ENCODE assay signal across 8 cellular contexts in genomic region chr5:141529002-141529401, GRCh38. TPM values are rescaled to one million over a fixed set of nuclear protein-coding genes. Genes with fewer than 3 reads are reported as not detected.
DNase-seq lines count a peak whose midpoint lies in the region; ATAC-seq and TF ChIP-seq lines count a peak whose summit lies in the region.

No MANE protein-coding gene starts in this region.

- no peak for TF ChIP-seq CTCF in RWPE1 (conservative IDR thresholded peaks at IDR 0.05; ENCODE audit: low read depth)
- TF ChIP-seq CTCF in left ventricle myocardium inferior (IDR thresholded peaks at IDR 0.05; ENCODE audit: borderline replicate concordance) = no peak
- TF ChIP-seq CTCF in transverse colon (IDR thresholded peaks at IDR 0.05) = no peak

- no peaks in the 10 kb centered on the region for H3K27me3 ChIP-seq in left ventricle myocardium inferior (ENCODE audit: low read depth)
- H3K27me3 ChIP-seq in transverse colon = no peaks in the 10 kb centered on the region

- H3K4me1 Mint-ChIP-seq in activated T-cell treated with anti-CD3 and anti-CD28 coated beads, Interleukin-2, amount 50 U/mL, for 72 hours (ENCODE audit: low read depth) = peaks cover 3% of the 10 kb centered on the region
- peaks cover 10% of the 10 kb centered on the region for H3K4me1 Mint-ChIP-seq in activated T-cell treated with anti-CD3 and anti-CD28 coated beads, Interleukin-2, amount 50 U/mL, for 24 hours (ENCODE audit: low read depth)

- intact Hi-C loops in left ventricle myocardium inferior (cut with micrococcal nuclease) (loop anchor here (10.0 kb wide), 1 partner anchor 94 kb away; the partner anchor contains the start of gene PCDHGA12), transverse colon (cut with DNase I; ENCODE audit: low total_unique reads) (loop anchor here (10.0 kb wide), 1 partner anchor 124 kb away; the partner anchor contains the start of genes PCDHGA9 and PCDHGB6)

- POLR2A ChIA-PET in RWPE1 (lab: Yijun Ruan, JAX; ENCODE audit: low non-redundant PET) = no interaction called here

- H3K27ac ChIP-seq in RWPE1 (peak overlapping the region; percentile 71), left ventricle myocardium inferior (replicated peaks) (peak overlapping the region; percentile 87), transverse colon (peak overlapping the region; percentile 23 to 42 (median 32))

- peaks cover 5 to 28% of the 10 kb centered on the region in 2 donors for H3K36me3 Mint-ChIP-seq in activated T-cell treated with anti-CD3 and anti-CD28 coated beads, Interleukin-2, amount 50 U/mL, for 72 hours (ENCODE audit: insufficient read depth in 2 of 2)
- H3K36me3 Mint-ChIP-seq in activated T-cell treated with anti-CD3 and anti-CD28 coated beads, Interleukin-2, amount 50 U/mL, for 24 hours (ENCODE audit: low read depth) = no peaks in the 10 kb centered on the region

- H3K36me3 ChIP-seq in left ventricle myocardium inferior (peaks cover 30% of the 10 kb centered on the region), transverse colon (peaks cover 0 to 19% (median 2%) of the 10 kb centered on the region in 4 donors)

- TF ChIP-seq POLR2A in transverse colon (IDR thresholded peaks at IDR 0.05) = no peak

- no peaks in the 10 kb centered on the region for H3K9me3 ChIP-seq in left ventricle myocardium inferior (replicated peaks)
- no peaks in the 10 kb centered on the region for H3K9me3 ChIP-seq in transverse colon

- no peaks in the 10 kb centered on the region for H3K9me3 Mint-ChIP-seq in activated T-cell treated with anti-CD3 and anti-CD28 coated beads, Interleukin-2, amount 50 U/mL, for 72 hours
- H3K9me3 Mint-ChIP-seq in activated T-cell treated with anti-CD3 and anti-CD28 coated beads, Interleukin-2, amount 50 U/mL, for 24 hours = no peaks in the 10 kb centered on the region

- WGBS in transverse colon (ENCODE audit: low coverage in 1 of 2), 2 donors = 71 to 78% methylated on average over 4 to 5 of the region's 5 CpGs

- no peak for DNase-seq in activated T-cell treated with anti-CD3 and anti-CD28 coated beads, Interleukin-2, amount 50 U/mL, for 72 hours
- no peak for DNase-seq in activated T-cell treated with anti-CD3 and anti-CD28 coated beads, Interleukin-2, amount 50 U/mL, for 24 hours
- DNase-seq in RWPE1 (ENCODE audit: low spot score) (no peak), left ventricle myocardium inferior (peak; percentile 50), transverse colon (no peak), COLO829 (ENCODE audit: low spot score) (no peak), occipital lobe (lab: John Stamatoyannopoulos, UW) (no peak), NCI-H526 (lab: John Stamatoyannopoulos, UW) (no peak)

- no peak for TF ChIP-seq EP300 in transverse colon (IDR thresholded peaks at IDR 0.05; ENCODE audit: low read depth)

- H3K27ac Mint-ChIP-seq in activated T-cell treated with anti-CD3 and anti-CD28 coated beads, Interleukin-2, amount 50 U/mL, for 72 hours = peak overlapping the region; percentile 36
- no peak overlapping the region for H3K27ac Mint-ChIP-seq in activated T-cell treated with anti-CD3 and anti-CD28 coated beads, Interleukin-2, amount 50 U/mL, for 24 hours

- H3K4me1 ChIP-seq in left ventricle myocardium inferior = peaks cover 54% of the 10 kb centered on the region
- H3K4me1 ChIP-seq in transverse colon = peaks cover 4 to 30% (median 11%) of the 10 kb centered on the region in 4 donors

- no peak overlapping the region for H3K4me3 Mint-ChIP-seq in activated T-cell treated with anti-CD3 and anti-CD28 coated beads, Interleukin-2, amount 50 U/mL, for 72 hours
- no peak overlapping the region for H3K4me3 Mint-ChIP-seq in activated T-cell treated with anti-CD3 and anti-CD28 coated beads, Interleukin-2, amount 50 U/mL, for 24 hours

- H3K27me3 Mint-ChIP-seq in activated T-cell treated with anti-CD3 and anti-CD28 coated beads, Interleukin-2, amount 50 U/mL, for 72 hours (ENCODE audit: low read depth) = no peaks in the 10 kb centered on the region
- H3K27me3 Mint-ChIP-seq in activated T-cell treated with anti-CD3 and anti-CD28 coated beads, Interleukin-2, amount 50 U/mL, for 24 hours = no peaks in the 10 kb centered on the region

- in situ Hi-C loops in transverse colon (cut with MboI; ENCODE audit: low pct_ligation_motif_present in 1 of 4, low pct_unique_long_range_greater_than_20kb in 1 of 4, low sequenced_read_pairs in 3 of 4) = no loop called here

- peak in 1 of 2 donors; percentile 21 for ATAC-seq in activated T-cell treated with anti-CD3 and anti-CD28 coated beads, Interleukin-2, amount 50 U/mL, for 72 hours (replicated peaks in 1 of 2)

- H3K4me3 ChIP-seq in left ventricle myocardium inferior (no peak overlapping the region), transverse colon (no peak overlapping the region)

- CTCF ChIA-PET in RWPE1 (lab: Yijun Ruan, JAX) = interaction anchor here (0.6 to 0.8 kb wide), 2 partner anchors 38 to 99 kb away, joined by 3 to 4 read pairs; partner anchors contain the start of gene PCDHGA12

RNA-seq across cellular contexts. Expression of gene PCDHGC5, which starts 40.1 kb away (rescaled TPM):
- not detected for total RNA-seq in activated T-cell treated with anti-CD3 and anti-CD28 coated beads, Interleukin-2, amount 50 U/mL, for 72 hours
- 2.9 TPM for total RNA-seq in left ventricle myocardium inferior
- 1 to 10 TPM in 2 of 4 donors, under 1 TPM in 2; 0.20 to 2.5 (median 1.0) TPM for total RNA-seq in transverse colon
- total RNA-seq in occipital lobe = 6.2 TPM

RNA-seq across cellular contexts. Expression of gene PCDHGC4, which starts 44.2 kb away (rescaled TPM):
- total RNA-seq in activated T-cell treated with anti-CD3 and anti-CD28 coated beads, Interleukin-2, amount 50 U/mL, for 72 hours = not detected
- total RNA-seq in left ventricle myocardium inferior = 1.8 TPM
- total RNA-seq in transverse colon = 10 to 100 TPM in 1 of 4 donors, 1 to 10 TPM in 3; 1.8 to 26.5 (median 2.7) TPM
- 91.2 TPM for total RNA-seq in occipital lobe

RNA-seq across cellular contexts. Expression of gene PCDHGC3, which starts 53.2 kb away (rescaled TPM):
- total RNA-seq in activated T-cell treated with anti-CD3 and anti-CD28 coated beads, Interleukin-2, amount 50 U/mL, for 72 hours = not detected
- 15.6 TPM for total RNA-seq in left ventricle myocardium inferior
- total RNA-seq in transverse colon = 10 to 100 TPM in 3 of 4 donors, 1 to 10 TPM in 1; 6.0 to 17.0 (median 13.6) TPM
- 35.6 TPM for total RNA-seq in occipital lobe

Comparison
In these comparisons a context has a peak if more than half of its experiments do, and no peak if none do; other contexts are left out.
1. H3K27ac ChIP-seq: peak in every context shown above with its lines; median percentile 87 in left ventricle myocardium inferior; 71 in RWPE1; 32 in transverse colon.
2. RNA of gene PCDHGC3, which starts 53.2 kb away (total RNA-seq): 35.6 TPM in occipital lobe (single experiment), 15.6 TPM in left ventricle myocardium inferior (single experiment) and 6.0 to 17.0 TPM in transverse colon; not detected in activated T-cell treated with anti-CD3 and anti-CD28 coated beads, Interleukin-2, amount 50 U/mL, for 72 hours; every median in the first group is over 4 times any median in the second.